Comparison of ENCODE assay signal across 15 cellular contexts in the genomic region with DNA sequence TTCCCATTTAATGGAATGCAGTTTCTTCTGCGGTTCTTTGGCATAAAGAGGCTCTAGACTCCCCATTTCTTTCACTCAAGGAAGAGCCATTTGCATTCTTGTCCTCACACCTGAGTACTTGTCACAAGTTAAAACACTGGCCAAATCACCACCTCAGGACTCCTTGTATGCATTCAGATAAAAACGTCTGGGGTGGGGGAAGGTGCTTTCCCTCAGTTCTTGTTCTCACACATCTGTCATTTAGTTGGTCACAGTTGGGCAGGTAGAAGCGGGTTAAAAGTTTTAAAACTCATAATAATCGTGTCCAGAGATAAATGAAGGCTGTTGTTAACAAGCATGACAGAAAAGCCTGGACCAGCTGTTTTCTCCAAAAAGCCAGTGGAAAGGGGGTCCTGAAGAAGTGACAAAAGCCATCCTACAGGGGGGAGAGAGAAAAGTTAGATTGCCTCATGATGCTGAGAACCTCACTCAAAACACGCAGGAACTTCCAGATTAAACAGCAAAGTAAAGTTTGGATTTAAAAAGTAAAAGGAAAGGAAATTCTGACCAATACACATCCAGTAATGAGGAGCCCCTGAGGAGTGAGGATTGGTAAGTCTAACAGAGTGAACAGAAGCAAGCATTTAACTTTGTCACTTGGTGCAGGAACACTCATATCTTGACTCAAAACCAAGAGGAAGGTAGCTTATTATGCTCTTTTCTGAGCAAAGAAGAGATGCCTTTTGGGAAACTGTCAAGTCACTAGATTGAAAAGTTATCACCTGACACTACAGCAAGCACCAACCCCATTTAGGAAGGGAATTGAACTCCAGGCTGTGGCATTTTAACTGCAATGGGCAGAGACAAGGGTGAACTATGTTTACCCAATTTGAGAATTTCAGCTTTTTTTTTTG. TPM values are rescaled to one million over a fixed set of nuclear protein-coding genes. Genes with fewer than 3 reads are reported as not detected.
DNase-seq lines count a peak whose midpoint lies in the region; ATAC-seq and TF ChIP-seq lines count a peak whose summit lies in the region.
"Had no signal": no experiment of that assay in that cellular context is flagged by ENCODE, and none has a peak within 500 bp of the region (broad histone marks: within the 10 kb centered on the region; RNA-seq: fewer than 3 reads in every experiment).

No MANE protein-coding gene starts in this region.

- POLR2A ChIA-PET in Caco-2 (lab: Charles Lee), result no interaction called here

- no peak for TF ChIP-seq CTCF in GM12864 (IDR thresholded peaks at IDR 0.05; ENCODE audit: low read depth, low read length, missing control alignments)
- TF ChIP-seq CTCF in Caco-2 (IDR thresholded peaks at IDR 0.05; ENCODE audit: insufficient read depth in 1 of 2, low read depth in 1 of 2, low read length in 1 of 2, severe bottlenecking in 1 of 2, unreplicated experiment in 1 of 2), result no peak

- intact Hi-C loops in Caco-2 (cut with micrococcal nuclease; ENCODE audit: unreplicated experiment), result loop anchor here (5.0 kb wide), 1 partner anchor 33 kb away; no protein-coding TSS in a partner anchor
- intact Hi-C loops in head of caudate nucleus (cut with DNase I), result no loop called here

- H3K4me1 Mint-ChIP-seq in Caco-2 (ENCODE audit: low read depth, unreplicated experiment), result no peaks in the 10 kb centered on the region
- H3K4me1 Mint-ChIP-seq: natural killer cell had no signal

- H4K20me1 ChIP-seq in Karpas-422 (ENCODE audit: insufficient read depth, low read depth, low read length), result no peaks in the 10 kb centered on the region

- no peak overlapping the region for H3K9ac ChIP-seq in Karpas-422 (ENCODE audit: low read length)

- no peaks in the 10 kb centered on the region for H3K27me3 ChIP-seq in Karpas-422 (ENCODE audit: low read length)
- H3K27me3 ChIP-seq in Caco-2 (replicated peaks; ENCODE audit: control insufficient read depth, insufficient read depth, low read length), result no peaks in the 10 kb centered on the region

- no peaks in the 10 kb centered on the region for H3K36me3 Mint-ChIP-seq in Caco-2 (ENCODE audit: insufficient read depth, unreplicated experiment)
- H3K36me3 Mint-ChIP-seq: natural killer cell had no signal

- H3K4me1 ChIP-seq in Karpas-422 (ENCODE audit: low read length) (no peaks in the 10 kb centered on the region), Caco-2 (peaks cover 9% of the 10 kb centered on the region; the same call in 1 of the 2 replicates)

- H3K79me2 ChIP-seq in Karpas-422 (ENCODE audit: low read length), result no peaks in the 10 kb centered on the region

- DNase-seq in GM12864 (ENCODE audit: low read depth) (peak; percentile 52), Karpas-422 (no peak), Caco-2 (no peak), NCI-H748 (lab: John Stamatoyannopoulos, UW; ENCODE audit: unreplicated experiment) (no peak), head of caudate nucleus (no peak)
- DNase-seq: ACHN; effector memory CD8-positive, alpha-beta T cell; natural killer cell; NCI-H1930; upper lobe of right lung had no signal

- H3K4me2 ChIP-seq in Karpas-422 (ENCODE audit: low read depth, low read length, poor library complexity, severe bottlenecking), result no peak overlapping the region

- ATAC-seq in GM19351 (IDR thresholded peaks at IDR 0.05; ENCODE audit: unreplicated experiment), result peak; percentile 61
- peak; percentile 64 for ATAC-seq in HG02798 (IDR thresholded peaks at IDR 0.05; ENCODE audit: poor library complexity, unreplicated experiment)
- ATAC-seq in HG03469 (IDR thresholded peaks at IDR 0.05; ENCODE audit: unreplicated experiment), result peak; percentile 36
- ATAC-seq: effector memory CD8-positive, alpha-beta T cell; natural killer cell; upper lobe of right lung had no signal

- H3K9me3 Mint-ChIP-seq in Caco-2 (ENCODE audit: unreplicated experiment), result no peaks in the 10 kb centered on the region
- H3K9me3 Mint-ChIP-seq: activated T-helper 1 cell treated with anti-CD3 and anti-CD28 coated beads, Interleukin-12 subunit alpha, Interleukin-12 subunit beta, Interleukin-2, Interleukin-4 antibody, amounts not matched to agents 30 ng/mL and 10 ng/mL and 1 ng/mL, durations not matched to agents 14 hours and 24 hours and 36 hours; effector memory CD8-positive, alpha-beta T cell; natural killer cell had no signal

- H3K36me3 ChIP-seq in Karpas-422 (ENCODE audit: insufficient read depth, low read length) (no peaks in the 10 kb centered on the region), Caco-2 (ENCODE audit: control insufficient read depth, insufficient read depth, low read length) (no peaks in the 10 kb centered on the region)
- H3K36me3 ChIP-seq: upper lobe of right lung had no signal

- CTCF ChIA-PET in Caco-2 (lab: Charles Lee), result no interaction called here

- H3K27ac ChIP-seq in Karpas-422 (ENCODE audit: low read length), result no peak overlapping the region
- H3K27ac ChIP-seq: upper lobe of right lung had no signal

- no peaks in the 10 kb centered on the region for H3K27me3 Mint-ChIP-seq in Caco-2 (ENCODE audit: insufficient read depth, unreplicated experiment)

- H3K4me3 Mint-ChIP-seq in Caco-2 (ENCODE audit: unreplicated experiment), result no peak overlapping the region
- H3K4me3 Mint-ChIP-seq: activated T-helper 1 cell treated with anti-CD3 and anti-CD28 coated beads, Interleukin-12 subunit alpha, Interleukin-12 subunit beta, Interleukin-2, Interleukin-4 antibody, amounts not matched to agents 30 ng/mL and 10 ng/mL and 1 ng/mL, durations not matched to agents 14 hours and 24 hours and 36 hours; effector memory CD8-positive, alpha-beta T cell; natural killer cell had no signal

- H3K9me3 ChIP-seq in Karpas-422 (ENCODE audit: low read length) (no peaks in the 10 kb centered on the region), Caco-2 (no peaks in the 10 kb centered on the region)
- H3K9me3 ChIP-seq: upper lobe of right lung had no signal

- no peak overlapping the region for H3K27ac Mint-ChIP-seq in Caco-2 (ENCODE audit: unreplicated experiment)
- H3K27ac Mint-ChIP-seq: activated T-helper 1 cell treated with anti-CD3 and anti-CD28 coated beads, Interleukin-12 subunit alpha, Interleukin-12 subunit beta, Interleukin-2, Interleukin-4 antibody, amounts not matched to agents 30 ng/mL and 10 ng/mL and 1 ng/mL, durations not matched to agents 14 hours and 24 hours and 36 hours; natural killer cell had no signal

- H2AFZ ChIP-seq in Karpas-422 (ENCODE audit: low read length), result no peak overlapping the region

- BruUV-seq in Caco-2 (replicated peaks; lab: Mats Ljungman, UMichigan), result no TSS peak

- no peaks in the 10 kb centered on the region for H3K9me2 ChIP-seq in Karpas-422 (replicated peaks; ENCODE audit: insufficient read depth, low read length)

- H3K4me3 ChIP-seq in GM12864 (ENCODE audit: low read depth, low read length) (no peak overlapping the region; the same call in 1 of the 2 replicates), Karpas-422 (ENCODE audit: low read length) (no peak overlapping the region), Caco-2 (ENCODE audit: low read depth, low read length) (no peak overlapping the region)
- H3K4me3 ChIP-seq: upper lobe of right lung had no signal

RNA-seq across cellular contexts. Expression of gene BCL2L10, which starts 2.8 kb away (rescaled TPM):
- total RNA-seq in Karpas-422 (2014; rRNA removed; shearing (Covaris generic); ENCODE audit: low replicate concordance), result not detected in 2 replicates
- 4.3 and 6.5 TPM in 2 replicates for total RNA-seq in Caco-2 (2022)
- total RNA-seq: activated T-helper 1 cell treated with anti-CD3 and anti-CD28 coated beads, Interleukin-12 subunit alpha, Interleukin-12 subunit beta, Interleukin-2, Interleukin-4 antibody, amounts not matched to agents 30 ng/mL and 10 ng/mL and 1 ng/mL, durations not matched to agents 14 hours and 24 hours and 36 hours; glomerular endothelial cell; upper lobe of right lung had no signal
